ENCODE assay signal across 8 cellular contexts in the genomic region with DNA sequence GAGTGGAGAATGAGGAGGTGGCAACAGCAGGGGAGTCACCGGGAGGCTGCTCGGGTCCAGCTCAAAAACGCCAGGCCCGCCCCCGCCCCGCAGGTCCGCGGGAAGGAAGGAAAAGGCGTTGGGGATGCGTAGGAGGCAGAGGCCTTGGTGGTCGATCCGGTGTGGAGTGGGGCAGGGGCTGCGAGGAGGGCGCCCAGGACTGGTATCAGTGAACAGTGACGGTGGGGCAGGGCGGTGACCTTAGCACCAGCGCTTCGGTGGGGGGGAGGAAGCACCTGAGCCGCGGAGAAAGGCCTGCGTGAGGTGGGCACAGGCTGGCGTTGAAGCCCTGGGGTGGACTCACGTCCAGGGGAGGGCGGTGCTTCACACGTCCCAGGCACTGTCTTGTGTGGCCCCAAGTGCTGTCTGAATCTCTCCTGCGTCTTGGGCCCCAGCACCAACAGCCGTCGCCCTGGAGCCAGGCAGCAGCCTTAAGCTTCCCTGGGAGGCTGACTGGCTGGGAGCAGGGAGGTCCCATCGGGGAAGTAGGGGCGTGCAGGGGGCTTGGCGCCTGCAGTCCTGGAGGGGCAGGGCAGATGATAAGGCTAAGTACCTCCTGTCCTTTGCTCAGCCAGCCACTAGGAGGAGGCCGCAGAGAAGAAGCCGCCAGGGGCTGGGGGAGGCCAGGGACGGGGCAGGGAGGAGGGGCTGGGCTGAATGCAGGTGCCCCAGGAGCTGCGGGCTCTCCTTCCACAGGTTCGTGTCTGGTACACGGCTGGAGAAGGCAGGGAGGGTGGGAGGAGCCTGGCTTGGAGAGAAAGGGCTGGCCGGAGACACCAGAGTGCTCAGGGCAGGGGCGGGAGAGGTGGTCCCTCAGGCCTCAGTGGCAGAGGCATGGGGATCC.
A peak's percentile ranks its signal among the peaks of the same experiment; 100 is the strongest.
DNase-seq lines count a peak whose midpoint lies in the region; ATAC-seq and TF ChIP-seq lines count a peak whose summit lies in the region.

No MANE protein-coding gene starts in this region.

- H2AFZ ChIP-seq in MM.1S (ENCODE audit: low read length) = peak overlapping the region; percentile 67

- DNase-seq in ELF-1 (ENCODE audit: low read depth, low spot score) = peak; percentile 90
- peak; percentile 29 for DNase-seq in MM.1S
- peak; percentile 35 for DNase-seq in T-helper 22 cell (ENCODE audit: low read depth)
- peak; percentile 75 to 76 for DNase-seq in T47D (ENCODE audit: low read depth in 1 of 2, low spot score in 1 of 2)
- DNase-seq in kidney glomerular epithelial cell (lab: John Stamatoyannopoulos, UW) = peak; percentile 10
- DNase-seq in stimulated activated CD4-positive, alpha-beta T cell treated with anti-CD3 and anti-CD28 coated beads, TNF-alpha, amount 100 ng/mL, for 1 hour (ENCODE audit: low read depth in 3 of 3, low spot score in 1 of 3) = peak in 2 of 3 donors; percentile 18 to 35

- peak overlapping the region; percentile 47 for H3K4me3 ChIP-seq in MM.1S (ENCODE audit: low read length)

- H3K27me3 ChIP-seq in MM.1S (replicated peaks; ENCODE audit: insufficient read depth, low read length) = peaks cover 10% of the 10 kb centered on the region

- in situ Hi-C loops in T47D (cut with HindIII; ENCODE audit: low pct_unique_long_range_greater_than_20kb, low sequenced_read_pairs) = no loop called here

- ATAC-seq in HG03280 (IDR thresholded peaks at IDR 0.05; ENCODE audit: unreplicated experiment) (no peak), GM18858 (IDR thresholded peaks at IDR 0.05; ENCODE audit: unreplicated experiment) (no peak)

- no peaks in the 10 kb centered on the region for H3K9me3 ChIP-seq in MM.1S (replicated peaks; ENCODE audit: insufficient read depth, low read length)

- no peaks in the 10 kb centered on the region for H3K4me1 ChIP-seq in MM.1S (ENCODE audit: low read length)

- H3K36me3 ChIP-seq in MM.1S (replicated peaks; ENCODE audit: insufficient read depth, low read length) = no peaks in the 10 kb centered on the region

- H3K4me2 ChIP-seq in MM.1S (ENCODE audit: low read depth, low read length) = peak overlapping the region; percentile 79

- no peaks in the 10 kb centered on the region for H3K79me2 ChIP-seq in MM.1S (ENCODE audit: low read length)

- H3K9ac ChIP-seq in MM.1S (ENCODE audit: low read length) = no peak overlapping the region

- H3K27ac ChIP-seq in MM.1S (ENCODE audit: low read length) = no peak overlapping the region

- peak; percentile 42 for TF ChIP-seq CTCF in MM.1S (IDR thresholded peaks at IDR 0.05; ENCODE audit: low read length)

- no peaks in the 10 kb centered on the region for H4K20me1 ChIP-seq in MM.1S (ENCODE audit: insufficient read depth, low read length)

- H3K9me2 ChIP-seq in MM.1S (replicated peaks; ENCODE audit: insufficient read depth, low read length) = no peaks in the 10 kb centered on the region

- H3F3A ChIP-seq in MM.1S (ENCODE audit: insufficient read depth, low read length) = no peaks in the 10 kb centered on the region

Comparison
In these comparisons a context has a peak if more than half of its experiments do, and no peak if none do; other contexts are left out.
1. DNase-seq: peak in every context shown above with its lines; median percentile 90 in ELF-1; 76 in T47D; 35 in T-helper 22 cell; 29 in MM.1S; 26 in stimulated activated CD4-positive, alpha-beta T cell treated with anti-CD3 and anti-CD28 coated beads, TNF-alpha, amount 100 ng/mL, for 1 hour; 10 in kidney glomerular epithelial cell.